ENCODE assay signal across 8 cellular contexts in genomic region chr11:131674051-131674755, GRCh38.
DNase-seq lines count a peak whose midpoint lies in the region; ATAC-seq and TF ChIP-seq lines count a peak whose summit lies in the region.

No MANE protein-coding gene starts in this region.

- no peak overlapping the region for H3K4me3 ChIP-seq in NT2/D1 (ENCODE audit: insufficient read length, low read depth)
- H3K4me3 ChIP-seq in astrocyte of the cerebellum (ENCODE audit: low read depth, low read length), result no peak overlapping the region
- no peak overlapping the region for H3K4me3 ChIP-seq in hepatocyte
- H3K4me3 ChIP-seq in smooth muscle cell, result no peak overlapping the region

- H3K4me1 ChIP-seq in NT2/D1 (ENCODE audit: insufficient read depth, insufficient read length) (peaks cover 11% of the 10 kb centered on the region), hepatocyte (ENCODE audit: insufficient read depth) (no peaks in the 10 kb centered on the region), smooth muscle cell (ENCODE audit: low read depth) (peaks cover 4% of the 10 kb centered on the region)

- H3K27me3 ChIP-seq in NT2/D1 (ENCODE audit: insufficient read depth, insufficient read length) (peaks cover 8% of the 10 kb centered on the region), hepatocyte (peaks cover 19% of the 10 kb centered on the region), smooth muscle cell (ENCODE audit: low read depth) (no peaks in the 10 kb centered on the region)

- peak; percentile 86 for ATAC-seq in GM19372 (IDR thresholded peaks at IDR 0.05; ENCODE audit: low read depth, unreplicated experiment)
- ATAC-seq in HG03354 (IDR thresholded peaks at IDR 0.05; ENCODE audit: poor library complexity, severe bottlenecking, unreplicated experiment), result peak; percentile 89

- H3K9ac ChIP-seq in NT2/D1 (ENCODE audit: insufficient read length, low read depth) (no peak overlapping the region), smooth muscle cell (ENCODE audit: low read depth) (no peak overlapping the region)

- H3K36me3 ChIP-seq in NT2/D1 (ENCODE audit: insufficient read depth, insufficient read length, low read length), result no peaks in the 10 kb centered on the region
- no peaks in the 10 kb centered on the region for H3K36me3 ChIP-seq in hepatocyte (replicated peaks; ENCODE audit: insufficient read depth, low read depth)
- H3K36me3 ChIP-seq in smooth muscle cell (ENCODE audit: low read depth), result no peaks in the 10 kb centered on the region

- no peaks in the 10 kb centered on the region for H4K20me1 ChIP-seq in hepatocyte (ENCODE audit: insufficient read depth, poor library complexity, severe bottlenecking)
- no peaks in the 10 kb centered on the region for H4K20me1 ChIP-seq in smooth muscle cell (ENCODE audit: low read depth)

- H3K79me2 ChIP-seq in hepatocyte (no peaks in the 10 kb centered on the region), smooth muscle cell (ENCODE audit: low read depth) (no peaks in the 10 kb centered on the region)

- H3K9me3 ChIP-seq in NT2/D1 (ENCODE audit: insufficient read depth, low read length), result no peaks in the 10 kb centered on the region
- H3K9me3 ChIP-seq in hepatocyte (ENCODE audit: low read depth), result no peaks in the 10 kb centered on the region
- H3K9me3 ChIP-seq in smooth muscle cell (replicated peaks; ENCODE audit: low read depth), result no peaks in the 10 kb centered on the region

- peak; percentile 97 for TF ChIP-seq CTCF in astrocyte of the cerebellum (IDR thresholded peaks at IDR 0.05; ENCODE audit: low read depth, low read length, missing control alignments)
- peak; percentile 99 for TF ChIP-seq CTCF in hepatocyte (IDR thresholded peaks at IDR 0.05; ENCODE audit: poor library complexity)
- TF ChIP-seq CTCF in smooth muscle cell (IDR thresholded peaks at IDR 0.05; ENCODE audit: borderline replicate concordance, insufficient read depth, poor library complexity, severe bottlenecking), result peak; percentile 100

- no peak overlapping the region for H2AFZ ChIP-seq in hepatocyte
- no peak overlapping the region for H2AFZ ChIP-seq in smooth muscle cell (ENCODE audit: low read depth)

- DNase-seq in Daoy (ENCODE audit: low read depth) (peak; percentile 88), NT2/D1 (ENCODE audit: low read depth, low spot score) (peak; percentile 49), astrocyte of the cerebellum (ENCODE audit: low read depth) (peak; percentile 53), hepatocyte (ENCODE audit: low spot score) (peak; percentile 92), smooth muscle cell (lab: John Stamatoyannopoulos, UW; ENCODE audit: unreplicated experiment) (peak; percentile 30)
- DNase-seq in stimulated activated naive CD4-positive, alpha-beta T cell (lab: John Stamatoyannopoulos, UW), result no peak

- H3K9me2 ChIP-seq in hepatocyte (replicated peaks; ENCODE audit: insufficient read depth), result no peaks in the 10 kb centered on the region

- H3F3A ChIP-seq in smooth muscle cell (ENCODE audit: low read depth), result peaks cover 10% of the 10 kb centered on the region

- WGBS in hepatocyte (ENCODE audit: low lambda C conversion rate, missing lambda C conversion rate), result 34% methylated on average over 16 of the region's 16 CpGs
- WGBS in smooth muscle cell (ENCODE audit: low lambda C conversion rate), result 28% methylated on average over 16 of the region's 16 CpGs

- H3K27ac ChIP-seq in hepatocyte (no peak overlapping the region), smooth muscle cell (ENCODE audit: low read depth) (peak overlapping the region; percentile 41)

- in situ Hi-C loops in astrocyte of the cerebellum (cut with HindIII; ENCODE audit: low sequenced_read_pairs), result loop anchor here (5.0 to 25.0 kb wide), 2 partner anchors 83 to 612 kb away; no protein-coding TSS in a partner anchor

- H3K4me2 ChIP-seq in hepatocyte (no peak overlapping the region), smooth muscle cell (peak overlapping the region; percentile 29)

Comparison
In these comparisons a context has a peak if more than half of its experiments do, and no peak if none do; other contexts are left out.
1. DNase-seq: peak in Daoy (single experiment), NT2/D1 (single experiment), astrocyte of the cerebellum (single experiment), hepatocyte (single experiment) and smooth muscle cell (single experiment); none in stimulated activated naive CD4-positive, alpha-beta T cell (0 of 6).
2. Peak in every context shown above with its lines, with median percentiles within 50 percentile points of each other: CTCF ChIP-seq.